In the genomic region with DNA sequence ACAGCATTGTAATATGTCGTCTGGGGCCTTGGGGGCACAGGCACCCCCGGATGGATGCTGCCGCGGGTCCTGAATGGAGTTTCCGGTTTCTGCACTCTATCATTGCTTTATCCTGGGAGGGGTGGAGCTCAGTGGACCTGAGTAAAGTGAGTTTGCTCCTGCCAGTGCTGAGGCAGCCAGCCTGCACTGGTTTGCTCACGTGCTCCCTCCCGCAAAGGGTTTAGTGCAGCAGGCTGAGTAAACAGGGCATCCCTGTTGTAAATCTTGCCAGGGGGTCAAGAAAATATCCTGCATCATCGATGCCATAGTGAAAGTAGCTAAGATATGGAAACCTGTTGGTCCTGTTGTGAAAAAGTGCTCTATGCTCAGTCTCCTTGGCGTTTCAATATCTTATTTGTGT, we compare ENCODE assay signal across 2 cellular contexts.
TF ChIP-seq lines count a peak whose summit lies in the region.

No MANE protein-coding gene starts in this region.

TF ChIP-seq in IMR-90, 13 proteins besides CTCF, POLR2A, EP300 and RAD21:
- TF ChIP-seq CHD1 (IDR thresholded peaks at IDR 0.05; ENCODE audit: low read depth, low read length) (no peak), NFE2L2 (IDR thresholded peaks at IDR 0.05; ENCODE audit: low read depth, low read length) (no peak), SMC3 (IDR thresholded peaks at IDR 0.05; ENCODE audit: low read depth, low read length) (no peak), MAZ (IDR thresholded peaks at IDR 0.05; ENCODE audit: borderline replicate concordance, low read depth, low read length) (no peak), CEBPB (IDR thresholded peaks at IDR 0.05; ENCODE audit: low read depth, low read length) (no peak)
- TF ChIP-seq, protein P1, sequence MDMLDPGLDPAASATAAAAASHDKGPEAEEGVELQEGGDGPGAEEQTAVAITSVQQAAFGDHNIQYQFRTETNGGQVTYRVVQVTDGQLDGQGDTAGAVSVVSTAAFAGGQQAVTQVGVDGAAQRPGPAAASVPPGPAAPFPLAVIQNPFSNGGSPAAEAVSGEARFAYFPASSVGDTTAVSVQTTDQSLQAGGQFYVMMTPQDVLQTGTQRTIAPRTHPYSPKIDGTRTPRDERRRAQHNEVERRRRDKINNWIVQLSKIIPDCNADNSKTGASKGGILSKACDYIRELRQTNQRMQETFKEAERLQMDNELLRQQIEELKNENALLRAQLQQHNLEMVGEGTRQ (IDR thresholded peaks at IDR 0.05; ENCODE audit: low read depth, low read length): no peak
- TF ChIP-seq, protein P2, sequence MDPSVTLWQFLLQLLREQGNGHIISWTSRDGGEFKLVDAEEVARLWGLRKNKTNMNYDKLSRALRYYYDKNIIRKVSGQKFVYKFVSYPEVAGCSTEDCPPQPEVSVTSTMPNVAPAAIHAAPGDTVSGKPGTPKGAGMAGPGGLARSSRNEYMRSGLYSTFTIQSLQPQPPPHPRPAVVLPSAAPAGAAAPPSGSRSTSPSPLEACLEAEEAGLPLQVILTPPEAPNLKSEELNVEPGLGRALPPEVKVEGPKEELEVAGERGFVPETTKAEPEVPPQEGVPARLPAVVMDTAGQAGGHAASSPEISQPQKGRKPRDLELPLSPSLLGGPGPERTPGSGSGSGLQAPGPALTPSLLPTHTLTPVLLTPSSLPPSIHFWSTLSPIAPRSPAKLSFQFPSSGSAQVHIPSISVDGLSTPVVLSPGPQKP (IDR thresholded peaks at IDR 0.05; ENCODE audit: borderline replicate concordance, low read depth, low read length): no peak

TF ChIP-seq in HepG2, 621 proteins besides CTCF, POLR2A, EP300 and RAD21:
- TF ChIP-seq ZNF12 (CRISPR knock-in tag; IDR thresholded peaks at IDR 0.05): no peak
TF ChIP-seq in HepG2: peak in this region for 0.
